ENCODE assay signal across 26 cellular contexts in genomic region chr2:235406420-235406819, GRCh38.
DNase-seq lines count a peak whose midpoint lies in the region; ATAC-seq and TF ChIP-seq lines count a peak whose summit lies in the region.
"Had no signal": no experiment of that assay in that cellular context is flagged by ENCODE, and none has a peak within 500 bp of the region (broad histone marks: within the 10 kb centered on the region; RNA-seq: fewer than 3 reads in every experiment).

No MANE protein-coding gene starts in this region.

- intact Hi-C loops in left lung (cut with DNase I) (no loop called here), thyroid gland (cut with DNase I) (no loop called here)

- H3K4me1 ChIP-seq in left lung: no peaks in the 10 kb centered on the region
- H3K4me1 ChIP-seq in thyroid gland: peaks cover 6 to 9% of the 10 kb centered on the region in 2 donors
- H3K4me1 ChIP-seq: vagina had no signal

- H3K36me3 ChIP-seq in left lung: no peaks in the 10 kb centered on the region
- H3K36me3 ChIP-seq in thyroid gland: no peaks in the 10 kb centered on the region
- H3K36me3 ChIP-seq: brain microvascular endothelial cell, MG63, vagina had no signal

- no peak for TF ChIP-seq CTCF in left lung (IDR thresholded peaks at IDR 0.05)
- TF ChIP-seq CTCF in thyroid gland (IDR thresholded peaks at IDR 0.05): no peak

- H3K9me3 ChIP-seq in left lung (no peaks in the 10 kb centered on the region), thyroid gland (no peaks in the 10 kb centered on the region)
- H3K9me3 ChIP-seq: MG63, vagina had no signal

- H3K4me3 ChIP-seq in left lung (no peak overlapping the region), thyroid gland (replicated peaks in 1 of 3) (no peak overlapping the region)
- H3K4me3 ChIP-seq: GM12878, MG63, vagina had no signal

- H3K27me3 ChIP-seq in left lung (no peaks in the 10 kb centered on the region), thyroid gland (no peaks in the 10 kb centered on the region)
- H3K27me3 ChIP-seq: brain microvascular endothelial cell, MG63, vagina had no signal

- no peak overlapping the region for H3K27ac ChIP-seq in left lung
- H3K27ac ChIP-seq in thyroid gland: peak overlapping the region; percentile 64 to 82 (median 66)
- H3K27ac ChIP-seq: 22Rv1, brain microvascular endothelial cell, vagina had no signal

- TF ChIP-seq POLR2A in thyroid gland (IDR thresholded peaks at IDR 0.05): no peak

- peak; percentile 79 for ATAC-seq in left lung
- ATAC-seq in GM18873 (IDR thresholded peaks at IDR 0.05; ENCODE audit: low FRiP score, unreplicated experiment): no peak
- ATAC-seq: activated CD4-positive, alpha-beta T cell treated with anti-CD3 and anti-CD28 coated beads for 36 hours; GM12878; left ventricle myocardium superior; natural killer cell treated with Interleukin-12 subunit alpha and Interleukin-12 subunit beta and Interleukin-15 and Interleukin-18, amount 100 ng/mL, for 72 hours; Right ventricle myocardium inferior; sciatic nerve; SK-N-SH treated with all-trans-retinoic acid at 6 μM for 48 hours; stimulated activated naive B cell treated with anti-CD40 and anti-IgM and Interleukin-4, amounts not matched to agents 10 μg/mL and 1 μg/mL and 100 μg/mL, for 72 hours had no signal

- 23% methylated on average over 1 to 7 of the region's 8 CpGs for whole genome bisulfite sequencing in thyroid gland, 2 donors

- DNase-seq in NCI-H2107 treated with DMSO at 0.1 percent for 48 hours (lab: John Stamatoyannopoulos, UW; ENCODE audit: unreplicated experiment): peak; percentile 50
- DNase-seq in NCI-H2107 (lab: John Stamatoyannopoulos, UW): no peak
- DNase-seq in RPMI7951 (ENCODE audit: low read depth): peak; percentile 10
- no peak for DNase-seq in left lung
- DNase-seq in thyroid gland: peak; percentile 94 to 96
- no peak for DNase-seq in SKM-1 (lab: John Stamatoyannopoulos, UW; ENCODE audit: unreplicated experiment)
- DNase-seq in DMS 273 (lab: John Stamatoyannopoulos, UW; ENCODE audit: unreplicated experiment): no peak
- DNase-seq: activated CD4-positive, alpha-beta T cell treated with anti-CD3 and anti-CD28 coated beads for 36 hours; activated naive CD4-positive, alpha-beta T cell treated with Interleukin-2 at 50 U/mL for 16 hours; activated T-cell treated with anti-CD3 and anti-CD28 coated beads, Interleukin-2, amount 50 U/mL, for 48 hours; brain microvascular endothelial cell; CD4-positive, CD25-positive, alpha-beta regulatory T cell; EL; left ventricle myocardium superior; MG63; NCI-H2081; stimulated activated naive B cell treated with anti-CD40 and anti-IgM and Interleukin-4, amounts not matched to agents 10 μg/mL and 1 μg/mL and 100 μg/mL, for 72 hours; T-helper 2 cell had no signal

Comparison
In these comparisons a context has a peak if more than half of its experiments do, and no peak if none do; other contexts are left out.
1. DNase-seq: peak in NCI-H2107 treated with DMSO at 0.1 percent for 48 hours (single experiment), RPMI7951 (single experiment) and thyroid gland (2 of 2); none in NCI-H2107 (single experiment), left lung (0 of 2), SKM-1 (single experiment) and DMS 273 (single experiment).
2. H3K27ac ChIP-seq: peak in thyroid gland (3 of 3); none in left lung (0 of 2).